In the genomic region with DNA sequence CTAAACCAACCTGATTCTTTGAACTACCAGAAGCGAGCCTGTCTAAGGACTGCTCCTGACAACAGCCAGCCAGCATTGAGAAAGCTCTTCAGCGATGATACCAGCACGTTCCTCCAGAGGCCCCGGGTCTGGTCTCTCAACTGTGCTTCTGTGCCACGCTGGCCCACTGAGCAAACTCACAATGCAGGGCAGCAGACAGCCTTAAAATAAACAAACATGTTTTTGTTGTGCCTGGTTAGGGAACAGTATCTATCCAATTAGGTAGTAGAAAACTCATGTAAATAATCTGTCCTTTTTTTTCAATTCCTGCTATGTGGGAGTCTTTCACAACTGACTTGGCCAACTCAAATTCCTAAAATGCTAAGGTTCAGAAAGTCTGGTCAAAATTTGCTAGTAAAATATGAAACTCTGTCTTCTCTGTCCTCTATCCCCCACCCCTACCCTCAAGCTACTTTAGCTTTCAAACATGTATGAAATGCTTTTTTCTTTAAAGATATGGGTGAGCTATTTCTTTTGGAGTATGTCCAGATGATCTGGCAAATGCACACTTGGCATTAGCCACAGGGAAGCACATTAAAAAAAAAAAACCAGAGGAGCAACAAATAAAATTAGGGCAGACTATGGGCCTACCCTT, we compare ENCODE assay signal across 1 cellular context.
TF ChIP-seq lines count a peak whose summit lies in the region.

No MANE protein-coding gene starts in this region.

TF ChIP-seq in WTC11, 78 proteins besides CTCF, POLR2A, EP300 and RAD21 (continued from another document):
- TF ChIP-seq, protein P1, sequence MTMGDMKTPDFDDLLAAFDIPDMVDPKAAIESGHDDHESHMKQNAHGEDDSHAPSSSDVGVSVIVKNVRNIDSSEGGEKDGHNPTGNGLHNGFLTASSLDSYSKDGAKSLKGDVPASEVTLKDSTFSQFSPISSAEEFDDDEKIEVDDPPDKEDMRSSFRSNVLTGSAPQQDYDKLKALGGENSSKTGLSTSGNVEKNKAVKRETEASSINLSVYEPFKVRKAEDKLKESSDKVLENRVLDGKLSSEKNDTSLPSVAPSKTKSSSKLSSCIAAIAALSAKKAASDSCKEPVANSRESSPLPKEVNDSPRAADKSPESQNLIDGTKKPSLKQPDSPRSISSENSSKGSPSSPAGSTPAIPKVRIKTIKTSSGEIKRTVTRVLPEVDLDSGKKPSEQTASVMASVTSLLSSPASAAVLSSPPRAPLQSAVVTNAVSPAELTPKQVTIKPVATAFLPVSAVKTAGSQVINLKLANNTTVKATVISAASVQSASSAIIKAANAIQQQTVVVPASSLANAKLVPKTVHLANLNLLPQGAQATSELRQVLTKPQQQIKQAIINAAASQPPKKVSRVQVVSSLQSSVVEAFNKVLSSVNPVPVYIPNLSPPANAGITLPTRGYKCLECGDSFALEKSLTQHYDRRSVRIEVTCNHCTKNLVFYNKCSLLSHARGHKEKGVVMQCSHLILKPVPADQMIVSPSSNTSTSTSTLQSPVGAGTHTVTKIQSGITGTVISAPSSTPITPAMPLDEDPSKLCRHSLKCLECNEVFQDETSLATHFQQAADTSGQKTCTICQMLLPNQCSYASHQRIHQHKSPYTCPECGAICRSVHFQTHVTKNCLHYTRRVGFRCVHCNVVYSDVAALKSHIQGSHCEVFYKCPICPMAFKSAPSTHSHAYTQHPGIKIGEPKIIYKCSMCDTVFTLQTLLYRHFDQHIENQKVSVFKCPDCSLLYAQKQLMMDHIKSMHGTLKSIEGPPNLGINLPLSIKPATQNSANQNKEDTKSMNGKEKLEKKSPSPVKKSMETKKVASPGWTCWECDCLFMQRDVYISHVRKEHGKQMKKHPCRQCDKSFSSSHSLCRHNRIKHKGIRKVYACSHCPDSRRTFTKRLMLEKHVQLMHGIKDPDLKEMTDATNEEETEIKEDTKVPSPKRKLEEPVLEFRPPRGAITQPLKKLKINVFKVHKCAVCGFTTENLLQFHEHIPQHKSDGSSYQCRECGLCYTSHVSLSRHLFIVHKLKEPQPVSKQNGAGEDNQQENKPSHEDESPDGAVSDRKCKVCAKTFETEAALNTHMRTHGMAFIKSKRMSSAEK (CRISPR knock-in tag; IDR thresholded peaks at IDR 0.05; ENCODE audit: borderline replicate concordance) = no peak
- TF ChIP-seq ZNF396 (CRISPR knock-in tag; IDR thresholded peaks at IDR 0.05; ENCODE audit: borderline replicate concordance) = no peak
- TF ChIP-seq GRHL2 (CRISPR knock-in tag; IDR thresholded peaks at IDR 0.05; ENCODE audit: insufficient replicate concordance, severe bottlenecking) = no peak
- TF ChIP-seq, protein P2, sequence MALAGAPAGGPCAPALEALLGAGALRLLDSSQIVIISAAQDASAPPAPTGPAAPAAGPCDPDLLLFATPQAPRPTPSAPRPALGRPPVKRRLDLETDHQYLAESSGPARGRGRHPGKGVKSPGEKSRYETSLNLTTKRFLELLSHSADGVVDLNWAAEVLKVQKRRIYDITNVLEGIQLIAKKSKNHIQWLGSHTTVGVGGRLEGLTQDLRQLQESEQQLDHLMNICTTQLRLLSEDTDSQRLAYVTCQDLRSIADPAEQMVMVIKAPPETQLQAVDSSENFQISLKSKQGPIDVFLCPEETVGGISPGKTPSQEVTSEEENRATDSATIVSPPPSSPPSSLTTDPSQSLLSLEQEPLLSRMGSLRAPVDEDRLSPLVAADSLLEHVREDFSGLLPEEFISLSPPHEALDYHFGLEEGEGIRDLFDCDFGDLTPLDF (CRISPR knock-in tag; IDR thresholded peaks at IDR 0.05) = no peak
- no peak for TF ChIP-seq MXD4 (CRISPR knock-in tag; IDR thresholded peaks at IDR 0.05; ENCODE audit: borderline replicate concordance)
